In the genomic region with DNA sequence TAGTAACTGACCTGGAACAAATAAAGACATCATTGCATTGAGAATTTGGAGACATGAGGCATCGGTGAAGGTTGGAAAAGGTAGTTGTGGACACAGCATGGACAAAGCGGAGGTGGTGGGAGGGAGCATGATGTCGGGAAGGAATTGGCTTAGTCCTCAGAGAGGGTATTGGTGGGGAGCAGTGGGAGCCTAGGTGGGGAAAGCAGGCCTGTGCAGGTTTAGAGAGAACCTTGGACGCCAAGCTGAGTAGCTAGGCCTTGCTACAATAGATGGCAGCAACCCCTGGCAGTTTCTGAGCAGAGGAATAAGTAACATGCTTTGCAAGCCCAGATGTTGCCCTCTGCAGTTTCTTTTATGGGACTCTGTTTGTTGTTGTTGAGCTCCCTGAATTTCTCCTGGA, we compare ENCODE assay signal across 38 cellular contexts.
"Had no signal": no experiment of that assay in that cellular context is flagged by ENCODE, and none has a peak within 500 bp of the region (broad histone marks: within the 10 kb centered on the region; RNA-seq: fewer than 3 reads in every experiment).

No MANE protein-coding gene starts in this region.

- H3K9me3 Mint-ChIP-seq: activated naive CD4-positive, alpha-beta T cell treated with anti-CD3 and anti-CD28 coated beads for 36 hours; activated naive CD4-positive, alpha-beta T cell treated with anti-CD3 and anti-CD28 coated beads, Interleukin-2, amount 10 ng/mL, durations not matched to agents 7 days and 5 days; activated naive CD8-positive, alpha-beta T cell treated with anti-CD3 and anti-CD28 coated beads for 36 hours; activated naive CD8-positive, alpha-beta T cell treated with anti-CD3 and anti-CD28 coated beads, Interleukin-2, amount 10 ng/mL, durations not matched to agents 7 days and 5 days; activated naive CD8-positive, alpha-beta T cell treated with anti-CD3 and anti-CD28 coated beads, Interleukin-2, amount 50 U/mL, for 24 hours; activated T-cell treated with anti-CD3 and anti-CD28 coated beads, Interleukin-2, amount 50 U/mL, for 24 hours; activated T-cell treated with anti-CD3 and anti-CD28 coated beads, Interleukin-2, amount 50 U/mL, for 4 hours; activated T-cell treated with anti-CD3 and anti-CD28 coated beads, Interleukin-2, amount 50 U/mL, for 72 hours; activated T-helper 1 cell treated with anti-CD3 and anti-CD28 coated beads, Interleukin-12 subunit alpha, Interleukin-12 subunit beta, Interleukin-2, Interleukin-4 antibody, amounts not matched to agents 30 ng/mL and 10 ng/mL and 1 ng/mL, durations not matched to agents 14 hours and 24 hours and 36 hours; activated T-helper 17 cell treated with anti-CD3 and anti-CD28 coated beads, Interleukin-2, amount 50 U/mL, for 72 hours; activated T-helper 2 cell treated with anti-CD3 and anti-CD28 coated beads, Interferon-gamma antibody, Interleukin-2, Interleukin-4, amounts not matched to agents 10 μg/mL and 5 μg/mL and 100 μg/mL, durations not matched to agents 14 hours and 24 hours and 36 hours; brain; central memory CD8-positive, alpha-beta T cell had no signal

- DNase-seq: activated effector memory CD4-positive, alpha-beta T cell treated with anti-CD3 and anti-CD28 coated beads, Interleukin-2, amount 50 U/mL, for 16 hours; activated effector memory CD4-positive, alpha-beta T cell treated with Interleukin-2 at 50 U/mL for 16 hours; activated gamma-delta T cell; activated gamma-delta T cell treated with Interleukin-2 at 50 U/mL for 16 hours; activated naive CD4-positive, alpha-beta T cell; activated naive CD4-positive, alpha-beta T cell treated with anti-CD3 and anti-CD28 coated beads for 36 hours; activated naive CD4-positive, alpha-beta T cell treated with anti-CD3 and anti-CD28 coated beads, Interleukin-2, amount 10 ng/mL, durations not matched to agents 7 days and 5 days; activated naive CD4-positive, alpha-beta T cell treated with anti-CD3 and anti-CD28 coated beads, Interleukin-2, amount 50 U/mL, for 16 hours; activated naive CD4-positive, alpha-beta T cell treated with Interleukin-2 at 50 U/mL for 16 hours; activated naive CD8-positive, alpha-beta T cell treated with anti-CD3 and anti-CD28 coated beads for 36 hours; activated naive CD8-positive, alpha-beta T cell treated with anti-CD3 and anti-CD28 coated beads, Interleukin-2, amount 10 ng/mL, durations not matched to agents 7 days and 5 days; activated naive CD8-positive, alpha-beta T cell treated with anti-CD3 and anti-CD28 coated beads, Interleukin-2, amount 50 U/mL, for 24 hours; activated T-cell treated with anti-CD3 and anti-CD28 coated beads, Interleukin-2, amount 50 U/mL, for 1 hour; activated T-cell treated with anti-CD3 and anti-CD28 coated beads, Interleukin-2, amount 50 U/mL, for 24 hours; activated T-cell treated with anti-CD3 and anti-CD28 coated beads, Interleukin-2, amount 50 U/mL, for 4 hours; activated T-cell treated with anti-CD3 and anti-CD28 coated beads, Interleukin-2, amount 50 U/mL, for 48 hours; activated T-cell treated with anti-CD3 and anti-CD28 coated beads, Interleukin-2, amount 50 U/mL, for 72 hours; adrenal gland; amniotic stem cell; amygdala; anterior cingulate cortex; aorta; body of pancreas; brain microvascular endothelial cell; caudate nucleus; central memory CD4-positive, alpha-beta T cell; cerebellar nuclear complex had no signal

- H3K4me1 Mint-ChIP-seq: activated naive CD4-positive, alpha-beta T cell treated with anti-CD3 and anti-CD28 coated beads, Interleukin-2, amount 10 ng/mL, durations not matched to agents 7 days and 5 days; activated naive CD4-positive, alpha-beta T cell treated with anti-CD3 and anti-CD28 coated beads, Interleukin-2, amount 50 U/mL, for 24 hours; activated naive CD8-positive, alpha-beta T cell treated with anti-CD3 and anti-CD28 coated beads for 36 hours; activated naive CD8-positive, alpha-beta T cell treated with anti-CD3 and anti-CD28 coated beads, Interleukin-2, amount 10 ng/mL, durations not matched to agents 7 days and 5 days; activated naive CD8-positive, alpha-beta T cell treated with anti-CD3 and anti-CD28 coated beads, Interleukin-2, amount 50 U/mL, for 24 hours; activated T-helper 17 cell treated with anti-CD3 and anti-CD28 coated beads, Interleukin-2, amount 50 U/mL, for 72 hours; central memory CD8-positive, alpha-beta T cell had no signal

- H3K27ac ChIP-seq: adrenal gland, ascending aorta, body of pancreas, brain microvascular endothelial cell, breast epithelium, cardiac muscle cell had no signal

- H3K36me3 Mint-ChIP-seq: activated naive CD4-positive, alpha-beta T cell treated with anti-CD3 and anti-CD28 coated beads, Interleukin-2, amount 10 ng/mL, durations not matched to agents 7 days and 5 days; activated naive CD4-positive, alpha-beta T cell treated with anti-CD3 and anti-CD28 coated beads, Interleukin-2, amount 50 U/mL, for 24 hours; activated naive CD4-positive, alpha-beta T cell treated with anti-CD3 and anti-CD28 coated beads, Interleukin-2, amount 50 U/mL, for 72 hours; activated naive CD8-positive, alpha-beta T cell; activated naive CD8-positive, alpha-beta T cell treated with anti-CD3 and anti-CD28 coated beads for 36 hours; activated naive CD8-positive, alpha-beta T cell treated with anti-CD3 and anti-CD28 coated beads, Interleukin-2, amount 10 ng/mL, durations not matched to agents 7 days and 5 days; brain had no signal

- H3K36me3 ChIP-seq: adrenal gland, ascending aorta, brain microvascular endothelial cell, breast epithelium, cardiac muscle cell had no signal

- H3K27ac Mint-ChIP-seq: activated naive CD4-positive, alpha-beta T cell treated with anti-CD3 and anti-CD28 coated beads for 36 hours; activated naive CD4-positive, alpha-beta T cell treated with anti-CD3 and anti-CD28 coated beads, Interleukin-2, amount 10 ng/mL, durations not matched to agents 7 days and 5 days; activated naive CD4-positive, alpha-beta T cell treated with anti-CD3 and anti-CD28 coated beads, Interleukin-2, amount 50 U/mL, for 24 hours; activated naive CD4-positive, alpha-beta T cell treated with anti-CD3 and anti-CD28 coated beads, Interleukin-2, amount 50 U/mL, for 72 hours; activated naive CD8-positive, alpha-beta T cell; activated naive CD8-positive, alpha-beta T cell treated with anti-CD3 and anti-CD28 coated beads for 36 hours; activated naive CD8-positive, alpha-beta T cell treated with anti-CD3 and anti-CD28 coated beads, Interleukin-2, amount 10 ng/mL, durations not matched to agents 7 days and 5 days; activated naive CD8-positive, alpha-beta T cell treated with anti-CD3 and anti-CD28 coated beads, Interleukin-2, amount 50 U/mL, for 24 hours; activated T-cell treated with anti-CD3 and anti-CD28 coated beads, Interleukin-2, amount 50 U/mL, for 24 hours; activated T-cell treated with anti-CD3 and anti-CD28 coated beads, Interleukin-2, amount 50 U/mL, for 72 hours; activated T-helper 1 cell treated with anti-CD3 and anti-CD28 coated beads, Interleukin-12 subunit alpha, Interleukin-12 subunit beta, Interleukin-2, Interleukin-4 antibody, amounts not matched to agents 30 ng/mL and 10 ng/mL and 1 ng/mL, durations not matched to agents 14 hours and 24 hours and 36 hours; activated T-helper 17 cell treated with anti-CD3 and anti-CD28 coated beads, Interleukin-2, amount 50 U/mL, for 72 hours; activated T-helper 2 cell treated with anti-CD3 and anti-CD28 coated beads, Interferon-gamma antibody, Interleukin-2, Interleukin-4, amounts not matched to agents 10 μg/mL and 5 μg/mL and 100 μg/mL, durations not matched to agents 14 hours and 24 hours and 36 hours; brain had no signal

- H3K27me3 Mint-ChIP-seq: activated naive CD4-positive, alpha-beta T cell treated with anti-CD3 and anti-CD28 coated beads, Interleukin-2, amount 10 ng/mL, durations not matched to agents 7 days and 5 days; activated naive CD8-positive, alpha-beta T cell; activated naive CD8-positive, alpha-beta T cell treated with anti-CD3 and anti-CD28 coated beads, Interleukin-2, amount 10 ng/mL, durations not matched to agents 7 days and 5 days; activated naive CD8-positive, alpha-beta T cell treated with anti-CD3 and anti-CD28 coated beads, Interleukin-2, amount 50 U/mL, for 24 hours; activated T-cell treated with anti-CD3 and anti-CD28 coated beads, Interleukin-2, amount 50 U/mL, for 24 hours; brain; central memory CD8-positive, alpha-beta T cell had no signal

- H3K4me3 Mint-ChIP-seq: activated naive CD4-positive, alpha-beta T cell treated with anti-CD3 and anti-CD28 coated beads for 36 hours; activated naive CD4-positive, alpha-beta T cell treated with anti-CD3 and anti-CD28 coated beads, Interleukin-2, amount 10 ng/mL, durations not matched to agents 7 days and 5 days; activated naive CD4-positive, alpha-beta T cell treated with anti-CD3 and anti-CD28 coated beads, Interleukin-2, amount 50 U/mL, for 24 hours; activated naive CD8-positive, alpha-beta T cell; activated naive CD8-positive, alpha-beta T cell treated with anti-CD3 and anti-CD28 coated beads for 36 hours; activated naive CD8-positive, alpha-beta T cell treated with anti-CD3 and anti-CD28 coated beads, Interleukin-2, amount 10 ng/mL, durations not matched to agents 7 days and 5 days; activated naive CD8-positive, alpha-beta T cell treated with anti-CD3 and anti-CD28 coated beads, Interleukin-2, amount 50 U/mL, for 24 hours; activated T-cell treated with anti-CD3 and anti-CD28 coated beads, Interleukin-2, amount 50 U/mL, for 24 hours; activated T-cell treated with anti-CD3 and anti-CD28 coated beads, Interleukin-2, amount 50 U/mL, for 4 hours; activated T-cell treated with anti-CD3 and anti-CD28 coated beads, Interleukin-2, amount 50 U/mL, for 72 hours; activated T-helper 1 cell treated with anti-CD3 and anti-CD28 coated beads, Interleukin-12 subunit alpha, Interleukin-12 subunit beta, Interleukin-2, Interleukin-4 antibody, amounts not matched to agents 30 ng/mL and 10 ng/mL and 1 ng/mL, durations not matched to agents 14 hours and 24 hours and 36 hours; activated T-helper 17 cell treated with anti-CD3 and anti-CD28 coated beads, Interleukin-2, amount 50 U/mL, for 72 hours; brain; central memory CD8-positive, alpha-beta T cell had no signal

- H3K27me3 ChIP-seq: adrenal gland, ascending aorta, body of pancreas, brain microvascular endothelial cell, breast epithelium, cardiac muscle cell had no signal

- H3K4me1 ChIP-seq: adrenal gland, ascending aorta, body of pancreas, breast epithelium had no signal

- H3K4me3 ChIP-seq: adrenal gland, ascending aorta, body of pancreas, breast epithelium, cardiac muscle cell had no signal

- H3K9me3 ChIP-seq: adrenal gland, ascending aorta, body of pancreas, breast epithelium had no signal
